ENCODE assay signal across 13 cellular contexts in the genomic region with DNA sequence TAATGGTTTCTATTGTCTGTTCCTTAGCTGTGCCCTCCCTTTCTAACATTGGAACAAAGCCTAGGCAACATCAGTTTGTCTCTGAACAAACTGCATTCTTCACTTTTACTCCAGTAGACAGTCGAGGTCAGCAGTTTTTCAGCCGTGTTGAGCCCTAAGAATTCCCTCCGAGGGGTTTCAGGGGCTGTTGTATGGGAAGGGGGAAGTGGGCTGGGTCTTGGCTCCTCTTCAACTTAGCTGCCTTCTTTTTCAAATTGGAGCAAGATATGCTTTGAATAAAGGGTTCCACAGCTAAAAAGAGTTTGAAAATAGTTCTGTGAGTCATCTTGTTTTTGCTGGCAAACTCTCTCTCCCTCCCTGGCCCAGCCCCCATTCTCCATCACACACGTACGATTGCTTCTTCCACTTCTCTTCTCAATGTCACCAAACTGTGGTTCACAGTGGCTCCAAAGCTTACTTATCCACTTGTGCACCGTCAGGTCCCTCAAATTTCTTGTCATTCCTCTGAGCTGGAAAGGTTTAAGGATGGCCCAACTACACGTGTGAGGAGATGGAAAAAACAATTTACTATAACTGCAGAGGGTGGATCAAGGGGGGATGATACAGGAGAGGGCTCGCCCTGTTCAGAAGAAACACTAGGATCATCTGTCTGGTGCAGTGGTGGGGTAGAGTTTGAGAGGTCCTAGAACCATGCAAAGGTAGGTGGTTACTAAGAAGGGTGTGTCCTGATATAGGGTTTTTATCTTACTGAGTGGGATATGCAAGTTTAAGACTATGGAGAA. TPM values are rescaled to one million over a fixed set of nuclear protein-coding genes. Genes with fewer than 3 reads are reported as not detected.
DNase-seq lines count a peak whose midpoint lies in the region; ATAC-seq, FAIRE-seq and TF ChIP-seq lines count a peak whose summit lies in the region.
"Had no signal": no experiment of that assay in that cellular context is flagged by ENCODE, and none has a peak within 500 bp of the region (broad histone marks: within the 10 kb centered on the region; RNA-seq: fewer than 3 reads in every experiment).

No MANE protein-coding gene starts in this region.

- no peak for FAIRE-seq in urothelium cell line (lab: Jason Lieb, UNC)
- FAIRE-seq: A204.1 had no signal

- intact Hi-C loops in left cardiac atrium (cut with DNase I) (no loop called here), cardiac septum (cut with DNase I) (no loop called here), lower lobe of right lung (cut with DNase I) (no loop called here)

- peak overlapping the region; percentile 26 for H3K4me3 ChIP-seq in brain microvascular endothelial cell (ENCODE audit: low read depth, low read length)
- no peak overlapping the region for H3K4me3 ChIP-seq in lower lobe of right lung
- H3K4me3 ChIP-seq: Peyer's patch had no signal

- in situ Hi-C loops in brain microvascular endothelial cell (cut with HindIII; ENCODE audit: low pct_ligation_motif_present, low sequenced_read_pairs): no loop called here

- H3K27ac ChIP-seq in brain microvascular endothelial cell (peak overlapping the region; percentile 34), lower lobe of right lung (no peak overlapping the region)
- H3K27ac ChIP-seq: Peyer's patch had no signal

- H3K36me3 ChIP-seq in brain microvascular endothelial cell (replicated peaks) (no peaks in the 10 kb centered on the region), lower lobe of right lung (no peaks in the 10 kb centered on the region)
- H3K36me3 ChIP-seq: Peyer's patch had no signal

- H3K9me3 ChIP-seq in lower lobe of right lung: no peaks in the 10 kb centered on the region

- peak; percentile 44 for DNase-seq in left cardiac atrium
- DNase-seq in cardiac septum (ENCODE audit: low spot score): no peak
- peak; percentile 66 for DNase-seq in brain microvascular endothelial cell
- peak; percentile 78 for DNase-seq in iris pigment epithelial cell (ENCODE audit: low read depth)
- DNase-seq in urothelium cell line (ENCODE audit: low spot score): peak; percentile 20
- no peak for DNase-seq in HK-2 (ENCODE audit: unreplicated experiment)
- no peak for DNase-seq in lower lobe of right lung
- DNase-seq: activated T-cell treated with anti-CD3 and anti-CD28 coated beads, Interleukin-2, amount 50 U/mL, for 48 hours; NCI-H187; Peyer's patch; stimulated activated CD4-positive, alpha-beta T cell treated with anti-CD3 and anti-CD28 coated beads, Interleukin-4, amount 100 ng/mL, for 24 hours had no signal

- no peak for TF ChIP-seq CTCF in brain microvascular endothelial cell (IDR thresholded peaks at IDR 0.05; ENCODE audit: low read depth, low read length, missing control alignments)
- no peak for TF ChIP-seq CTCF in lower lobe of right lung (IDR thresholded peaks at IDR 0.05)

- ATAC-seq in left cardiac atrium (peak in 1 of 2 donors; percentile 87), GM18909 (IDR thresholded peaks at IDR 0.05; ENCODE audit: poor library complexity, unreplicated experiment) (no peak), lower lobe of right lung (no peak)

- no peaks in the 10 kb centered on the region for H3K4me1 ChIP-seq in lower lobe of right lung

- H3K27me3 ChIP-seq in brain microvascular endothelial cell (replicated peaks) (no peaks in the 10 kb centered on the region), lower lobe of right lung (ENCODE audit: low read depth) (no peaks in the 10 kb centered on the region)
- H3K27me3 ChIP-seq: Peyer's patch had no signal

RNA-seq across cellular contexts. Expression of a gene that starts 9.2 kb away (rescaled TPM):
- total RNA-seq in left cardiac atrium (1 to 10 TPM; 2.6 to 3.0 TPM), cardiac septum (4.1 TPM), lower lobe of right lung (12.5 TPM)

Comparison
In these comparisons a context has a peak if more than half of its experiments do, and no peak if none do; other contexts are left out.
1. DNase-seq: peak in left cardiac atrium (single experiment), brain microvascular endothelial cell (single experiment), iris pigment epithelial cell (single experiment) and urothelium cell line (single experiment); none in cardiac septum (single experiment), HK-2 (single experiment) and lower lobe of right lung (single experiment).